Comparison of ENCODE assay signal across 9 cellular contexts in the genomic region with DNA sequence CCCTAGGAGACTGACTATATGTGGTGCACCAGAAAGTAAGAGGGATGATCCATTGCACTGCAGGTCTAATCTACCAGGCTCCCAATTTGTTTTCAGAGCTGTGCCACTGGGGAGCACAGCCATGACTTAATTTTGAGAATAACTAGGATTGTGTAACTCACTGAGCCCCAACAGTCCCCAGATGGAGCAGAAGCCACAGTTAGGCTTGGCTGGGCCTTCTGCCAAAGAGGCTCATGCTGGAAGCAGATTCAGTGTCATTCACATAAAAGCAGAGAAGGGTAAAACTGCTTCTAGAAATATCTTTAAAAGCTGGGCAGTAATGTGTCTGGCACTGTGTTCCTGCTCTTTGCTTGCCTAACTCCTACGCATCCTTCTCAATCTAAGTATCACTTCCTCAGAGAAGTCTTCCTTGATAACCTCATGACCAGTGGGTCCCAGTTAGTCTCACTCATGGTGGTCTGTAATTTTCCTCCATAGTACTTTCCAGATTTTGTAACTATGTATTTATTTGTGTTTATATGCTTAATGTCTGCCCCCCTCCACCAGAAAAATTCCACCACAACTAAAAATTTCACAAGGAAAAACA. TPM values are rescaled to one million over a fixed set of nuclear protein-coding genes. Genes with fewer than 3 reads are reported as not detected.
DNase-seq lines count a peak whose midpoint lies in the region; ATAC-seq and TF ChIP-seq lines count a peak whose summit lies in the region.
"Had no signal": no experiment of that assay in that cellular context is flagged by ENCODE, and none has a peak within 500 bp of the region (broad histone marks: within the 10 kb centered on the region; RNA-seq: fewer than 3 reads in every experiment).

No MANE protein-coding gene starts in this region.

- peak; percentile 91 for DNase-seq in G401 (ENCODE audit: low spot score)
- DNase-seq in SJCRH30 = peak in 1 of 2 experiments; percentile 51
- peak; percentile 86 for DNase-seq in fibroblast of mammary gland (ENCODE audit: low read depth)
- DNase-seq in gastrocnemius medialis = peak; percentile 45 to 71
- DNase-seq in NCI-H1417 treated with DMSO at 0.1 percent for 48 hours (lab: John Stamatoyannopoulos, UW) = no peak
- DNase-seq in COLO829 (ENCODE audit: low spot score) = no peak
- DNase-seq: GOT3 had no signal

- H3K27ac ChIP-seq in SJCRH30 = peak overlapping the region; percentile 76
- peak overlapping the region; percentile 21 to 62 (median 33) for H3K27ac ChIP-seq in gastrocnemius medialis

- H3K9me3 ChIP-seq in SJCRH30 (replicated peaks) (no peaks in the 10 kb centered on the region), gastrocnemius medialis (no peaks in the 10 kb centered on the region)

- ATAC-seq in gastrocnemius medialis (peak in 1 of 2 donors; percentile 40), HG02852 (IDR thresholded peaks at IDR 0.05; ENCODE audit: unreplicated experiment) (no peak), HG03159 (IDR thresholded peaks at IDR 0.05; ENCODE audit: unreplicated experiment) (no peak)

- TF ChIP-seq POLR2A in gastrocnemius medialis (IDR thresholded peaks at IDR 0.05) = no peak

- intact Hi-C loops in gastrocnemius medialis (cut with DNase I; ENCODE audit: low total_unique reads) = no loop called here

- no peaks in the 10 kb centered on the region for H3K36me3 ChIP-seq in SJCRH30
- H3K36me3 ChIP-seq in gastrocnemius medialis = peaks cover 0 to 22% of the 10 kb centered on the region in 2 donors

- H3K27me3 ChIP-seq in SJCRH30 (no peaks in the 10 kb centered on the region), gastrocnemius medialis (no peaks in the 10 kb centered on the region)

- in situ Hi-C loops in G401 (cut with HindIII; ENCODE audit: low sequenced_read_pairs) (no loop called here), gastrocnemius medialis (cut with MboI; ENCODE audit: low sequenced_read_pairs in 4 of 4) (no loop called here)

- H3K4me3 ChIP-seq in SJCRH30 = peak overlapping the region; percentile 47
- H3K4me3 ChIP-seq in fibroblast of mammary gland (ENCODE audit: control insufficient read depth, low read depth, low read length) = no peak overlapping the region
- no peak overlapping the region for H3K4me3 ChIP-seq in gastrocnemius medialis

- TF ChIP-seq CTCF in fibroblast of mammary gland (conservative IDR thresholded peaks at IDR 0.05; ENCODE audit: control insufficient read depth, insufficient read depth, low read depth, low read length) (no peak), gastrocnemius medialis (IDR thresholded peaks at IDR 0.05 in 4 of 5, conservative IDR thresholded peaks at IDR 0.05 in 1 of 5) (no peak)

- H3K4me1 ChIP-seq in SJCRH30 (peaks cover 6% of the 10 kb centered on the region), gastrocnemius medialis (peaks cover 20 to 29% of the 10 kb centered on the region in 2 donors)

RNA-seq across cellular contexts. Expression of a gene that starts 20.3 kb away (rescaled TPM):
- 13.6 and 19.9 TPM in 2 replicates for total RNA-seq in G401 (2014; rRNA removed; shearing (Covaris generic))
- total RNA-seq in SJCRH30 (2014; rRNA removed; shearing (Covaris generic)) = 30.3 and 33.7 TPM in 2 replicates
- total RNA-seq in gastrocnemius medialis = 100 to 1,000 TPM; 109 to 263 (median 211) TPM

RNA-seq across cellular contexts. Expression of a gene that starts 32.3 kb away (rescaled TPM):
- total RNA-seq in G401 (2014; rRNA removed; shearing (Covaris generic)) = 37.5 and 57.9 TPM in 2 replicates
- total RNA-seq in SJCRH30 (2014; rRNA removed; shearing (Covaris generic)) = 14.6 and 15.4 TPM in 2 replicates
- 100 to 1,000 TPM in 2 of 4 donors, 10 to 100 TPM in 2; 56.9 to 129 (median 103) TPM for total RNA-seq in gastrocnemius medialis

RNA-seq across cellular contexts. Expression of a gene that starts 42.0 kb away (rescaled TPM):
- 46.3 and 91.0 TPM in 2 replicates for total RNA-seq in G401 (2014; rRNA removed; shearing (Covaris generic))
- 5.8 and 6.9 TPM in 2 replicates for total RNA-seq in SJCRH30 (2014; rRNA removed; shearing (Covaris generic))
- 10 to 100 TPM; 10.0 to 19.9 (median 14.8) TPM for total RNA-seq in gastrocnemius medialis

RNA-seq across cellular contexts. Expression of a gene that starts 59.2 kb away (rescaled TPM):
- total RNA-seq in G401 (2014; rRNA removed; shearing (Covaris generic)) = 1.9 and 4.1 TPM in 2 replicates
- 0.48 and 1.4 TPM in 2 replicates for total RNA-seq in SJCRH30 (2014; rRNA removed; shearing (Covaris generic))
- total RNA-seq in gastrocnemius medialis = 1 to 10 TPM in 1 of 4 donors, under 1 TPM in 3; 0.10 to 1.4 (median 0.46) TPM

Comparison
In these comparisons a context has a peak if more than half of its experiments do, and no peak if none do; other contexts are left out.
1. DNase-seq: peak in G401 (single experiment), fibroblast of mammary gland (single experiment) and gastrocnemius medialis (2 of 2); none in NCI-H1417 treated with DMSO at 0.1 percent for 48 hours (single experiment) and COLO829 (single experiment).